Comparison of ENCODE assay signal across 14 cellular contexts in genomic region chr7:34939175-34939574, GRCh38.
DNase-seq lines count a peak whose midpoint lies in the region; ATAC-seq and TF ChIP-seq lines count a peak whose summit lies in the region.
"Had no signal": no experiment of that assay in that cellular context is flagged by ENCODE, and none has a peak within 500 bp of the region (broad histone marks: within the 10 kb centered on the region; RNA-seq: fewer than 3 reads in every experiment).

No MANE protein-coding gene starts in this region.

- H4K20me1 ChIP-seq in mammary epithelial cell (ENCODE audit: insufficient read depth, low read length) (no peaks in the 10 kb centered on the region), OCI-LY7 (ENCODE audit: insufficient read depth, low read length) (no peaks in the 10 kb centered on the region)

- H2AFZ ChIP-seq in mammary epithelial cell (ENCODE audit: low read depth, low read length) (no peak overlapping the region), OCI-LY7 (ENCODE audit: low read length) (no peak overlapping the region)

- no peaks in the 10 kb centered on the region for H3K9me3 Mint-ChIP-seq in MCF 10A (ENCODE audit: unreplicated experiment)
- H3K9me3 Mint-ChIP-seq: activated naive CD4-positive, alpha-beta T cell treated with anti-CD3 and anti-CD28 coated beads, Interleukin-2, amount 10 ng/mL, durations not matched to agents 7 days and 5 days had no signal

- H3K9me2 ChIP-seq in OCI-LY7 (ENCODE audit: insufficient read depth, low read length), result no peaks in the 10 kb centered on the region

- H3K27me3 ChIP-seq in mammary epithelial cell (ENCODE audit: insufficient read depth, low read length) (no peaks in the 10 kb centered on the region), right cardiac atrium (ENCODE audit: control insufficient read depth, insufficient read depth) (no peaks in the 10 kb centered on the region)
- H3K27me3 ChIP-seq: SJSA1 had no signal

- H3K4me3 Mint-ChIP-seq in MCF 10A (ENCODE audit: unreplicated experiment), result no peak overlapping the region
- H3K4me3 Mint-ChIP-seq: activated naive CD4-positive, alpha-beta T cell treated with anti-CD3 and anti-CD28 coated beads, Interleukin-2, amount 10 ng/mL, durations not matched to agents 7 days and 5 days had no signal

- no peak for ATAC-seq in right cardiac atrium

- no peak overlapping the region for H3K9ac ChIP-seq in mammary epithelial cell (ENCODE audit: insufficient read depth, low read length)
- H3K9ac ChIP-seq: KMS-11 had no signal

- WGBS in mammary epithelial cell (ENCODE audit: low coverage, missing lambda C conversion rate), result 89% methylated on average over 3 of the region's 6 CpGs
- whole genome bisulfite sequencing in right cardiac atrium, result 87% methylated on average over 6 of the region's 6 CpGs

- BruUV-seq in MCF 10A (replicated peaks; lab: Mats Ljungman, UMichigan), result no TSS peak
- no TSS peak for BruUV-seq in mammary epithelial cell (replicated peaks; lab: Mats Ljungman, UMichigan)
- no TSS peak for BruUV-seq in OCI-LY7 (replicated peaks; lab: Mats Ljungman, UMichigan)

- TF ChIP-seq CTCF in MCF 10A (IDR thresholded peaks at IDR 0.05; ENCODE audit: unreplicated experiment) (no peak), mammary epithelial cell (conservative IDR thresholded peaks at IDR 0.05 in 1 of 2, IDR thresholded peaks at IDR 0.05 in 1 of 2; ENCODE audit: extremely low read depth in 1 of 2, insufficient read depth in 1 of 2, low read depth in 1 of 2, low read length in 2 of 2) (no peak), OCI-LY7 (conservative IDR thresholded peaks at IDR 0.05; ENCODE audit: low read length) (no peak), GM20000 (IDR thresholded peaks at IDR 0.05; ENCODE audit: extremely low read depth, missing control alignments) (no peak)

- H3K9me3 ChIP-seq in mammary epithelial cell (replicated peaks; ENCODE audit: insufficient read depth, low read length) (no peaks in the 10 kb centered on the region), OCI-LY7 (ENCODE audit: low read length) (no peaks in the 10 kb centered on the region), right cardiac atrium (ENCODE audit: control insufficient read depth, low read length) (no peaks in the 10 kb centered on the region)
- H3K9me3 ChIP-seq: SJSA1 had no signal

- CTCF ChIA-PET in MCF 10A (lab: Yijun Ruan, JAX), result interaction anchor here (0.7 to 1.3 kb wide), 3 partner anchors 10 to 618 kb away, joined by 3 to 5 read pairs (median 4); no protein-coding TSS in a partner anchor
- CTCF ChIA-PET in mammary epithelial cell (lab: Charles Lee; ENCODE audit: low non-redundant PET), result no interaction called here
- CTCF ChIA-PET in OCI-LY7 (lab: Charles Lee; ENCODE audit: unreplicated experiment), result no interaction called here

- no peak overlapping the region for H3K4me2 ChIP-seq in mammary epithelial cell (ENCODE audit: insufficient read depth, low read depth, low read length)
- no peak overlapping the region for H3K4me2 ChIP-seq in OCI-LY7 (ENCODE audit: low read length)
- H3K4me2 ChIP-seq: KMS-11 had no signal

- peaks cover 10% of the 10 kb centered on the region for H3K36me3 Mint-ChIP-seq in MCF 10A (ENCODE audit: insufficient read depth, unreplicated experiment)

- in situ Hi-C loops in mammary epithelial cell (cut with MboI; ENCODE audit: low sequenced_read_pairs in 2 of 2), result no loop called here

- peaks cover 6% of the 10 kb centered on the region for H3K4me1 Mint-ChIP-seq in MCF 10A (ENCODE audit: insufficient read depth, unreplicated experiment)
- H3K4me1 Mint-ChIP-seq: activated naive CD4-positive, alpha-beta T cell treated with anti-CD3 and anti-CD28 coated beads, Interleukin-2, amount 10 ng/mL, durations not matched to agents 7 days and 5 days had no signal

- no peaks in the 10 kb centered on the region for H3K27me3 Mint-ChIP-seq in MCF 10A (ENCODE audit: insufficient read depth, unreplicated experiment)
- H3K27me3 Mint-ChIP-seq: activated naive CD4-positive, alpha-beta T cell treated with anti-CD3 and anti-CD28 coated beads, Interleukin-2, amount 10 ng/mL, durations not matched to agents 7 days and 5 days had no signal

- no peak overlapping the region for H3K27ac Mint-ChIP-seq in MCF 10A (ENCODE audit: low read depth, unreplicated experiment)
- H3K27ac Mint-ChIP-seq: activated naive CD4-positive, alpha-beta T cell treated with anti-CD3 and anti-CD28 coated beads, Interleukin-2, amount 10 ng/mL, durations not matched to agents 7 days and 5 days had no signal

- peaks cover 2% of the 10 kb centered on the region for H3K36me3 ChIP-seq in mammary epithelial cell (ENCODE audit: insufficient read depth, low read length)
- no peaks in the 10 kb centered on the region for H3K36me3 ChIP-seq in OCI-LY7 (ENCODE audit: insufficient read depth, low read length)
- H3K36me3 ChIP-seq: SJSA1 had no signal

- H3K4me3 ChIP-seq in mammary epithelial cell (replicated peaks in 1 of 3; ENCODE audit: insufficient read depth in 1 of 3, low read depth in 2 of 3, low read length in 3 of 3) (no peak overlapping the region), OCI-LY7 (ENCODE audit: low read depth, low read length, poor library complexity, severe bottlenecking) (no peak overlapping the region), right cardiac atrium (ENCODE audit: low read length) (no peak overlapping the region)
- H3K4me3 ChIP-seq: SJSA1 had no signal

- intact Hi-C loops in MCF 10A (cut with micrococcal nuclease) (no loop called here), mammary epithelial cell (cut with micrococcal nuclease) (no loop called here), OCI-LY7 (cut with micrococcal nuclease; ENCODE audit: unreplicated experiment) (no loop called here), right cardiac atrium (cut with DNase I) (no loop called here)

- H3K79me2 ChIP-seq in mammary epithelial cell (ENCODE audit: insufficient read depth, low read length) (no peaks in the 10 kb centered on the region), OCI-LY7 (ENCODE audit: insufficient read depth, low read depth, low read length) (no peaks in the 10 kb centered on the region)

- POLR2A ChIA-PET in MCF 10A (lab: Yijun Ruan, JAX) (no interaction called here), OCI-LY7 (lab: Charles Lee) (no interaction called here)

- dilution Hi-C loops in mammary epithelial cell (cut with HindIII; ENCODE audit: low sequenced_read_pairs), result loop anchor here (5.0 kb wide), 1 partner anchor 112 kb away; no protein-coding TSS in a partner anchor

- H3K4me1 ChIP-seq in mammary epithelial cell (ENCODE audit: insufficient read depth, low read length) (no peaks in the 10 kb centered on the region), OCI-LY7 (ENCODE audit: insufficient read depth, low read length, poor library complexity, severe bottlenecking) (no peaks in the 10 kb centered on the region), right cardiac atrium (ENCODE audit: control insufficient read depth, insufficient read depth, low read length) (no peaks in the 10 kb centered on the region)

- DNase-seq in MCF 10A (ENCODE audit: unreplicated experiment) (peak; percentile 65), mammary epithelial cell (no peak), amniotic epithelial cell (ENCODE audit: low read depth) (peak; percentile 98), glomerular visceral epithelial cell (ENCODE audit: extremely low spot score) (peak; percentile 16), OCI-LY7 (ENCODE audit: low spot score) (no peak), right cardiac atrium (no peak), GM20000 (ENCODE audit: low spot score) (no peak)
- no peak for DNase-seq in stimulated activated CD4-positive, alpha-beta T cell treated with anti-CD3 and anti-CD28 coated beads, Interleukin-2, amount 100 ng/mL, for 24 hours
- DNase-seq: activated naive CD4-positive, alpha-beta T cell treated with anti-CD3 and anti-CD28 coated beads, Interleukin-2, amount 10 ng/mL, durations not matched to agents 7 days and 5 days; NCI-H1930; NCI-H774 had no signal

- H3K27ac ChIP-seq in mammary epithelial cell (ENCODE audit: insufficient read depth, low read depth, low read length) (no peak overlapping the region), OCI-LY7 (ENCODE audit: low read depth, low read length, poor library complexity, severe bottlenecking) (no peak overlapping the region), right cardiac atrium (ENCODE audit: low read length) (no peak overlapping the region)
- H3K27ac ChIP-seq: epithelial cell of prostate, KMS-11, SJSA1 had no signal

Comparison
In these comparisons a context has a peak if more than half of its experiments do, and no peak if none do; other contexts are left out.
1. DNase-seq: peak in MCF 10A (single experiment), amniotic epithelial cell (single experiment) and glomerular visceral epithelial cell (single experiment); none in mammary epithelial cell (single experiment), OCI-LY7 (single experiment), right cardiac atrium (0 of 3), GM20000 (single experiment) and stimulated activated CD4-positive, alpha-beta T cell treated with anti-CD3 and anti-CD28 coated beads, Interleukin-2, amount 100 ng/mL, for 24 hours (0 of 2).